Comparison of ENCODE assay signal across 1 cellular context in the genomic region with DNA sequence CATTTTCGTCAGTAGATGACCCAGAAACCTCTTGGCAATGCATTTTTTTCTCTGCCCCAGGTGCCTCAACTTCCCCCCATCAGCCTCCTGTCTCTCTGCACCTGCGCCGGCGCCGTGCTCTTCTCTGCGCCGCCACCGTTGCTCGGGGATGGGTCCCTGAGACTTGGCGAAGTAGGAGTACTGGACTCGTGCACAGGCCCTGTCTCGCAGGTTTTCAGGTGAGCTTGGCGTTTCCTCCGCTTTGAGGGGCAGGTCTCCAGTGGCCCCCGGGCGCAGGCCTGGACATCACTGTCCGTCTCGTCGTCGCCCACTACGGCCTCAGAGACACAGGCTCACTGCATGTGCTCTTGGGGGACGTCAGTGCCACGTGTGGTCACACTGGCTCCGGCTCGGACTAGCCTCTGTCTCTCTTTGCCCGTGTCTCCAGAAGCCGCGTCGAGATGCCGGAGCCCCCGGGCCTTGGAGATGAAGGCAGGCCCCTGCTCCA.
A peak's percentile ranks its signal among the peaks of the same experiment; 100 is the strongest.
TF ChIP-seq lines count a peak whose summit lies in the region.

No MANE protein-coding gene starts in this region.

TF ChIP-seq in GM12878, 131 proteins besides CTCF, POLR2A, EP300 and RAD21 (continued from another document):
- TF ChIP-seq, protein P1, sequence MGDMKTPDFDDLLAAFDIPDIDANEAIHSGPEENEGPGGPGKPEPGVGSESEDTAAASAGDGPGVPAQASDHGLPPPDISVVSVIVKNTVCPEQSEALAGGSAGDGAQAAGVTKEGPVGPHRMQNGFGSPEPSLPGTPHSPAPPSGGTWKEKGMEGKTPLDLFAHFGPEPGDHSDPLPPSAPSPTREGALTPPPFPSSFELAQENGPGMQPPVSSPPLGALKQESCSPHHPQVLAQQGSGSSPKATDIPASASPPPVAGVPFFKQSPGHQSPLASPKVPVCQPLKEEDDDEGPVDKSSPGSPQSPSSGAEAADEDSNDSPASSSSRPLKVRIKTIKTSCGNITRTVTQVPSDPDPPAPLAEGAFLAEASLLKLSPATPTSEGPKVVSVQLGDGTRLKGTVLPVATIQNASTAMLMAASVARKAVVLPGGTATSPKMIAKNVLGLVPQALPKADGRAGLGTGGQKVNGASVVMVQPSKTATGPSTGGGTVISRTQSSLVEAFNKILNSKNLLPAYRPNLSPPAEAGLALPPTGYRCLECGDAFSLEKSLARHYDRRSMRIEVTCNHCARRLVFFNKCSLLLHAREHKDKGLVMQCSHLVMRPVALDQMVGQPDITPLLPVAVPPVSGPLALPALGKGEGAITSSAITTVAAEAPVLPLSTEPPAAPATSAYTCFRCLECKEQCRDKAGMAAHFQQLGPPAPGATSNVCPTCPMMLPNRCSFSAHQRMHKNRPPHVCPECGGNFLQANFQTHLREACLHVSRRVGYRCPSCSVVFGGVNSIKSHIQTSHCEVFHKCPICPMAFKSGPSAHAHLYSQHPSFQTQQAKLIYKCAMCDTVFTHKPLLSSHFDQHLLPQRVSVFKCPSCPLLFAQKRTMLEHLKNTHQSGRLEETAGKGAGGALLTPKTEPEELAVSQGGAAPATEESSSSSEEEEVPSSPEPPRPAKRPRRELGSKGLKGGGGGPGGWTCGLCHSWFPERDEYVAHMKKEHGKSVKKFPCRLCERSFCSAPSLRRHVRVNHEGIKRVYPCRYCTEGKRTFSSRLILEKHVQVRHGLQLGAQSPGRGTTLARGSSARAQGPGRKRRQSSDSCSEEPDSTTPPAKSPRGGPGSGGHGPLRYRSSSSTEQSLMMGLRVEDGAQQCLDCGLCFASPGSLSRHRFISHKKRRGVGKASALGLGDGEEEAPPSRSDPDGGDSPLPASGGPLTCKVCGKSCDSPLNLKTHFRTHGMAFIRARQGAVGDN (IDR thresholded peaks at IDR 0.05) = peak; percentile 66
